18 cellular contexts compared by ENCODE assay signal in the genomic region with DNA sequence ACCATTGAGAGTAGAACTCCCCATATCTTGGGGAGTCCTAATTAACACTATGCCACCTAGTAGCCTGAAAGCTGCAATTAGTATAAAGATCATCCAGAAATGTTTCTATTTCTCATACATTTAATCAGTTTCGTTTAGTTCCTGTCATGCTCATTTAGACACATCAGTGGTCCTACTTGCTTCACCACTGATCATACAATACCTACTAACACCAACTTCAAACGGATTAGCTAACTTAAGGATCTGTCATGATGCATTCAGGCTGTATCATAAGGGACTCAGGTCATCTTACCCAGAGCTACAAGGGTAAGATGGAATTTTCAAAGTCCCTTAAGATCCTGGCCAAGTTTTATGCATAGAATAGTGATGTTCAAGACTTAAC. TPM values are rescaled to one million over a fixed set of nuclear protein-coding genes. Genes with fewer than 3 reads are reported as not detected.
A peak's percentile ranks its signal among the peaks of the same experiment; 100 is the strongest.
DNase-seq lines count a peak whose midpoint lies in the region; ATAC-seq and TF ChIP-seq lines count a peak whose summit lies in the region.
"Had no signal": no experiment of that assay in that cellular context is flagged by ENCODE, and none has a peak within 500 bp of the region (broad histone marks: within the 10 kb centered on the region; RNA-seq: fewer than 3 reads in every experiment).

No MANE protein-coding gene starts in this region.

- H2AFZ ChIP-seq in DND-41 (ENCODE audit: low read depth, low read length): no peak overlapping the region

- H3K27ac Mint-ChIP-seq in CD4-positive, alpha-beta T cell: peak overlapping the region; percentile 94
- H3K27ac Mint-ChIP-seq in activated CD4-positive, alpha-beta memory T cell treated with anti-CD3 and anti-CD28 coated beads for 36 hours: peak overlapping the region; percentile 100
- H3K27ac Mint-ChIP-seq in mesothelial cell of epicardium: peak overlapping the region; percentile 12
- H3K27ac Mint-ChIP-seq: activated CD4-positive, alpha-beta T cell treated with anti-CD3 and anti-CD28 coated beads, Interleukin-2, amount 10 ng/mL, durations not matched to agents 24 days and 14 days had no signal

- DNase-seq in CD4-positive, alpha-beta T cell: no peak
- DNase-seq in DND-41 (no peak), mesothelial cell of epicardium (ENCODE audit: low spot score in 2 of 2, unreplicated experiment in 2 of 2) (no peak), activated gamma-delta T cell treated with Interleukin-2 at 50 U/mL for 16 hours (no peak), iPS-NIHi11 (ENCODE audit: low spot score) (no peak)
- DNase-seq in activated CD4-positive, alpha-beta memory T cell treated with anti-CD3 and anti-CD28 coated beads for 36 hours: no peak
- no peak for DNase-seq in activated effector memory CD4-positive, alpha-beta T cell treated with anti-CD3 and anti-CD28 coated beads, Interleukin-2, amount 50 U/mL, for 16 hours
- DNase-seq: activated CD4-positive, alpha-beta T cell treated with anti-CD3 and anti-CD28 coated beads, Interleukin-2, amount 10 ng/mL, durations not matched to agents 24 days and 14 days; activated gamma-delta T cell; effector memory CD4-positive, alpha-beta T cell; EL; hippocampal formation; NCI-H1694; NCI-H446 treated with DMSO at 0.1 percent for 48 hours; psoas muscle; Right ventricle myocardium superior; T-helper 9 cell had no signal

- H3K4me1 Mint-ChIP-seq in CD4-positive, alpha-beta T cell (ENCODE audit: low read depth): peaks cover 81% of the 10 kb centered on the region
- H3K4me1 Mint-ChIP-seq in activated CD4-positive, alpha-beta memory T cell treated with anti-CD3 and anti-CD28 coated beads for 36 hours (ENCODE audit: low read depth): peaks cover 78% of the 10 kb centered on the region
- H3K4me1 Mint-ChIP-seq in mesothelial cell of epicardium: peaks cover 30% of the 10 kb centered on the region

- TF ChIP-seq CTCF in CD4-positive, alpha-beta T cell (IDR thresholded peaks at IDR 0.05): no peak
- TF ChIP-seq CTCF in DND-41 (IDR thresholded peaks at IDR 0.05; ENCODE audit: borderline replicate concordance, extremely low read depth, low read length, poor library complexity, severe bottlenecking) (no peak), mesothelial cell of epicardium (IDR thresholded peaks at IDR 0.05; ENCODE audit: unreplicated experiment) (no peak)

- no peaks in the 10 kb centered on the region for H3K9me3 Mint-ChIP-seq in CD4-positive, alpha-beta T cell
- H3K9me3 Mint-ChIP-seq in activated CD4-positive, alpha-beta memory T cell treated with anti-CD3 and anti-CD28 coated beads for 36 hours: no peaks in the 10 kb centered on the region
- H3K9me3 Mint-ChIP-seq in mesothelial cell of epicardium: peaks cover 4% of the 10 kb centered on the region
- H3K9me3 Mint-ChIP-seq: activated CD4-positive, alpha-beta T cell treated with anti-CD3 and anti-CD28 coated beads, Interleukin-2, amount 10 ng/mL, durations not matched to agents 24 days and 14 days had no signal

- POLR2A ChIA-PET in CD4-positive, alpha-beta T cell (lab: Charles Lee): interaction anchor here (0.7 to 1.6 kb wide), 6 partner anchors 10 to 376 kb away, joined by 3 to 4 read pairs (median 3); partner anchors contain the start of gene SOS1
- POLR2A ChIA-PET in activated CD4-positive, alpha-beta memory T cell treated with anti-CD3 and anti-CD28 coated beads for 36 hours (lab: Charles Lee): interaction anchor here (0.7 to 14.5 kb wide), 9 partner anchors 9 to 210 kb away, joined by 3 to 483 read pairs (median 5); partner anchors contain the start of gene HNRNPLL

- H3K27me3 ChIP-seq in CD4-positive, alpha-beta T cell (ENCODE audit: control insufficient read depth, insufficient read depth, low read length): no peaks in the 10 kb centered on the region
- no peaks in the 10 kb centered on the region for H3K27me3 ChIP-seq in DND-41 (ENCODE audit: insufficient read depth, low read length, poor library complexity)
- H3K27me3 ChIP-seq: BLaER1 treated with 17β-estradiol and CSF1 and Interleukin-3, amounts not matched to agents 10 nM and 100 nM had no signal

- peak overlapping the region; percentile 36; the same call in 1 of the 2 replicates for H3K4me2 ChIP-seq in DND-41 (ENCODE audit: insufficient read depth, low read length)
- H3K4me2 ChIP-seq: BLaER1 treated with 17β-estradiol and CSF1 and Interleukin-3, amounts not matched to agents 10 nM and 100 nM had no signal

- peaks cover 47% of the 10 kb centered on the region for H3K4me1 ChIP-seq in DND-41 (ENCODE audit: insufficient read depth, low read length)

- peaks cover 90% of the 10 kb centered on the region for H3K36me3 ChIP-seq in DND-41 (ENCODE audit: insufficient read depth, low read length)

- intact Hi-C loops in CD4-positive, alpha-beta T cell (cut with DNase I, micrococcal nuclease): loop anchor here (5.0 to 10.0 kb wide), 2 partner anchors 142 to 1660 kb away; partner anchors contain the start of genes HNRNPLL (in 2 of the 2), GPATCH11 (in 1 of the 2) and HEATR5B (in 1 of the 2)
- intact Hi-C loops in activated CD4-positive, alpha-beta memory T cell treated with anti-CD3 and anti-CD28 coated beads for 36 hours (cut with micrococcal nuclease): loop anchor here (1.0 to 5.0 kb wide), 4 partner anchors 16 to 483 kb away; partner anchors contain the start of gene ATL2

- H3K27me3 Mint-ChIP-seq in CD4-positive, alpha-beta T cell: no peaks in the 10 kb centered on the region
- no peaks in the 10 kb centered on the region for H3K27me3 Mint-ChIP-seq in activated CD4-positive, alpha-beta memory T cell treated with anti-CD3 and anti-CD28 coated beads for 36 hours
- no peaks in the 10 kb centered on the region for H3K27me3 Mint-ChIP-seq in mesothelial cell of epicardium (ENCODE audit: low read depth)
- H3K27me3 Mint-ChIP-seq: activated CD4-positive, alpha-beta T cell treated with anti-CD3 and anti-CD28 coated beads, Interleukin-2, amount 10 ng/mL, durations not matched to agents 24 days and 14 days had no signal

- CTCF ChIA-PET in CD4-positive, alpha-beta T cell (lab: Charles Lee): interaction anchor here (1.4 to 1.9 kb wide), 3 partner anchors 141 to 165 kb away, joined by 4 to 12 read pairs (median 7); no protein-coding TSS in a partner anchor
- CTCF ChIA-PET in activated CD4-positive, alpha-beta memory T cell treated with anti-CD3 and anti-CD28 coated beads for 36 hours (lab: Charles Lee): interaction anchor here (0.6 to 8.2 kb wide), 18 partner anchors 10 to 867 kb away, joined by 3 to 93 read pairs (median 5); no protein-coding TSS in a partner anchor

- H3K9ac ChIP-seq in DND-41 (ENCODE audit: low read depth, low read length): no peak overlapping the region
- H3K9ac ChIP-seq: BLaER1 treated with 17β-estradiol and CSF1 and Interleukin-3, amounts not matched to agents 10 nM and 100 nM had no signal

- no peak overlapping the region for H3K27ac ChIP-seq in CD4-positive, alpha-beta T cell (ENCODE audit: low read depth, low read length)
- no peak overlapping the region for H3K27ac ChIP-seq in DND-41 (ENCODE audit: low read length)
- H3K27ac ChIP-seq: BLaER1 treated with 17β-estradiol and CSF1 and Interleukin-3, amounts not matched to agents 10 nM and 100 nM; psoas muscle had no signal

- peaks cover 80% of the 10 kb centered on the region for H4K20me1 ChIP-seq in DND-41 (ENCODE audit: insufficient read depth, low read length)

- H3K79me2 ChIP-seq in DND-41 (ENCODE audit: insufficient read depth, low read length): peaks cover 83% of the 10 kb centered on the region

- no peak overlapping the region for H3K4me3 ChIP-seq in DND-41 (ENCODE audit: low read depth in 1 of 2, low read length in 2 of 2)
- H3K4me3 ChIP-seq: BLaER1 treated with 17β-estradiol and CSF1 and Interleukin-3, amounts not matched to agents 10 nM and 100 nM; psoas muscle had no signal

- peak overlapping the region; percentile 23 for H3K4me3 Mint-ChIP-seq in CD4-positive, alpha-beta T cell
- H3K4me3 Mint-ChIP-seq in activated CD4-positive, alpha-beta memory T cell treated with anti-CD3 and anti-CD28 coated beads for 36 hours: no peak overlapping the region
- no peak overlapping the region for H3K4me3 Mint-ChIP-seq in mesothelial cell of epicardium

- H3K36me3 Mint-ChIP-seq in CD4-positive, alpha-beta T cell (ENCODE audit: low read depth): peaks cover 88% of the 10 kb centered on the region
- H3K36me3 Mint-ChIP-seq in activated CD4-positive, alpha-beta memory T cell treated with anti-CD3 and anti-CD28 coated beads for 36 hours: peaks cover 70% of the 10 kb centered on the region
- H3K36me3 Mint-ChIP-seq in mesothelial cell of epicardium: peaks cover 54% of the 10 kb centered on the region

- H3K9me3 ChIP-seq in CD4-positive, alpha-beta T cell (ENCODE audit: control insufficient read depth, low read length): no peaks in the 10 kb centered on the region
- no peaks in the 10 kb centered on the region for H3K9me3 ChIP-seq in DND-41 (ENCODE audit: insufficient read depth, low read length, severe bottlenecking)
- H3K9me3 ChIP-seq: BLaER1 treated with 17β-estradiol and CSF1 and Interleukin-3, amounts not matched to agents 10 nM and 100 nM; psoas muscle had no signal

- ATAC-seq in CD4-positive, alpha-beta T cell (ENCODE audit: poor library complexity): no peak
- no peak for ATAC-seq in DND-41 (ENCODE audit: insufficient read depth, low read depth)
- ATAC-seq: psoas muscle had no signal

RNA-seq across cellular contexts. Expression of gene SRSF7, which starts 6.8 kb away (rescaled TPM):
- total RNA-seq in CD4-positive, alpha-beta T cell: 100 to 1,000 TPM; 550 to 557 TPM
- 100 to 1,000 TPM; 276 to 279 TPM for total RNA-seq in activated CD4-positive, alpha-beta memory T cell treated with anti-CD3 and anti-CD28 coated beads for 36 hours
- total RNA-seq in mesothelial cell of epicardium: 185 to 189 TPM (median 187 TPM) in 3 replicates

RNA-seq across cellular contexts. Expression of gene GEMIN6, which starts 33.6 kb away (rescaled TPM):
- total RNA-seq in CD4-positive, alpha-beta T cell: 1 to 10 TPM; 1.2 to 2.1 TPM
- total RNA-seq in activated CD4-positive, alpha-beta memory T cell treated with anti-CD3 and anti-CD28 coated beads for 36 hours: 10 to 100 TPM; 24.9 to 26.0 TPM
- total RNA-seq in mesothelial cell of epicardium: 12.0 to 13.0 TPM (median 12.0 TPM) in 3 replicates

Comparison
In these comparisons a context has a peak if more than half of its experiments do, and no peak if none do; other contexts are left out.
1. H3K27ac Mint-ChIP-seq: peak in every context shown above with its lines; median percentile 100 in activated CD4-positive, alpha-beta memory T cell treated with anti-CD3 and anti-CD28 coated beads for 36 hours; 94 in CD4-positive, alpha-beta T cell; 12 in mesothelial cell of epicardium.